ENCODE assay signal across 9 cellular contexts in the genomic region with DNA sequence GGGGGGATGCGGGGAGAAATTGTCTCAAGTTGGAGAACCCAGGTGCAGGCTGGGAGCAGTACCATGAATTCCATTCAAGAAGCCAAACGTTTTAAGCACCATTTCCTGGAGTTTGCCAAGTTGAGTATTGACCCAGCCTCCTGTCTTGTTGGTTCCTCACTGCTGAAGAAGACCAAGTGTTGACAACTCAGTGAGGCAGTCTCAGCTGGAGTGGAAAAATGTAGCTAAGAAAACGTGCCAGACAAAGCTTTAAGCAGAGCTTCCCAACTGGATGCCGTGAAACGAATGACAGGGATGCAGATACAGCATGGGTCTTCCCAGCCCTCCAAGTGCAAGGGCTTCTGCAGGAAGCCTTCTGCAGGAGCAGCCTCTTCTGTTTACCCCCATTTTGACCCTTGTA. TPM values are rescaled to one million over a fixed set of nuclear protein-coding genes. Genes with fewer than 3 reads are reported as not detected.
A peak's percentile ranks its signal among the peaks of the same experiment; 100 is the strongest.
DNase-seq lines count a peak whose midpoint lies in the region; ATAC-seq and TF ChIP-seq lines count a peak whose summit lies in the region.
"Had no signal": no experiment of that assay in that cellular context is flagged by ENCODE, and none has a peak within 500 bp of the region (broad histone marks: within the 10 kb centered on the region; RNA-seq: fewer than 3 reads in every experiment).

No MANE protein-coding gene starts in this region.

- H4K20me1 ChIP-seq in hepatocyte (ENCODE audit: insufficient read depth, poor library complexity, severe bottlenecking): no peaks in the 10 kb centered on the region

- no peak overlapping the region for H3K27ac Mint-ChIP-seq in T-cell
- no peak overlapping the region for H3K27ac Mint-ChIP-seq in stimulated activated naive B cell treated with anti-CD40 and anti-IgM and Interleukin-4, amounts not matched to agents 10 μg/mL and 1 μg/mL and 100 μg/mL, for 72 hours

- H3K79me2 ChIP-seq in hepatocyte: peaks cover 24% of the 10 kb centered on the region

- DNase-seq in NCI-H2029 (lab: John Stamatoyannopoulos, UW): peak; percentile 18
- DNase-seq in NCI-H2029 treated with DMSO at 0.1 percent for 48 hours (lab: John Stamatoyannopoulos, UW): no peak
- no peak for DNase-seq in T-cell
- DNase-seq in hepatocyte (ENCODE audit: low spot score): no peak
- no peak for DNase-seq in stimulated activated naive B cell treated with anti-CD40 and anti-IgM and Interleukin-4, amounts not matched to agents 10 μg/mL and 1 μg/mL and 100 μg/mL, for 72 hours
- DNase-seq in NCI-H526 (lab: John Stamatoyannopoulos, UW): no peak
- DNase-seq in effector CD8-positive, alpha-beta T cell (lab: John Stamatoyannopoulos, UW): no peak

- no peaks in the 10 kb centered on the region for H3K36me3 ChIP-seq in hepatocyte (replicated peaks; ENCODE audit: insufficient read depth, low read depth)

- peaks cover 13 to 18% (median 16%) of the 10 kb centered on the region in 3 donors for H3K4me1 Mint-ChIP-seq in T-cell
- H3K4me1 Mint-ChIP-seq in stimulated activated naive B cell treated with anti-CD40 and anti-IgM and Interleukin-4, amounts not matched to agents 10 μg/mL and 1 μg/mL and 100 μg/mL, for 72 hours: peaks cover 7 to 19% of the 10 kb centered on the region in 2 donors

- H3K36me3 Mint-ChIP-seq in T-cell: no peaks in the 10 kb centered on the region
- H3K36me3 Mint-ChIP-seq in stimulated activated naive B cell treated with anti-CD40 and anti-IgM and Interleukin-4, amounts not matched to agents 10 μg/mL and 1 μg/mL and 100 μg/mL, for 72 hours: no peaks in the 10 kb centered on the region

- no peaks in the 10 kb centered on the region for H3K9me3 ChIP-seq in hepatocyte (ENCODE audit: low read depth)
- H3K9me3 ChIP-seq: SJSA1 had no signal

- peak overlapping the region; percentile 80 to 88 (median 87) for H3K4me3 Mint-ChIP-seq in T-cell
- H3K4me3 Mint-ChIP-seq in stimulated activated naive B cell treated with anti-CD40 and anti-IgM and Interleukin-4, amounts not matched to agents 10 μg/mL and 1 μg/mL and 100 μg/mL, for 72 hours: peak overlapping the region in 1 of 2 donors; percentile 81

- no peak for TF ChIP-seq CTCF in hepatocyte (IDR thresholded peaks at IDR 0.05; ENCODE audit: poor library complexity)

- no peaks in the 10 kb centered on the region for H3K27me3 ChIP-seq in hepatocyte
- H3K27me3 ChIP-seq: SJSA1 had no signal

- H3K27ac ChIP-seq in hepatocyte (peak overlapping the region; percentile 96), skin epidermis (peak overlapping the region in 14 of 21 experiments; percentile 80 to 98 (median 93))

- H3K9me2 ChIP-seq in hepatocyte (replicated peaks; ENCODE audit: insufficient read depth): no peaks in the 10 kb centered on the region

- no peak for ATAC-seq in T-cell (replicated peaks in 1 of 4)
- ATAC-seq in stimulated activated naive B cell treated with anti-CD40 and anti-IgM and Interleukin-4, amounts not matched to agents 10 μg/mL and 1 μg/mL and 100 μg/mL, for 72 hours (replicated peaks): no peak

- peak overlapping the region; percentile 97 for H2AFZ ChIP-seq in hepatocyte

- H3K27me3 Mint-ChIP-seq in T-cell: no peaks in the 10 kb centered on the region
- no peaks in the 10 kb centered on the region for H3K27me3 Mint-ChIP-seq in stimulated activated naive B cell treated with anti-CD40 and anti-IgM and Interleukin-4, amounts not matched to agents 10 μg/mL and 1 μg/mL and 100 μg/mL, for 72 hours

- CTCF ChIA-PET in T-cell (lab: Charles Lee): no interaction called here

- H3K4me1 ChIP-seq in hepatocyte (ENCODE audit: insufficient read depth): no peaks in the 10 kb centered on the region

- H3K9me3 Mint-ChIP-seq in T-cell: no peaks in the 10 kb centered on the region
- no peaks in the 10 kb centered on the region for H3K9me3 Mint-ChIP-seq in stimulated activated naive B cell treated with anti-CD40 and anti-IgM and Interleukin-4, amounts not matched to agents 10 μg/mL and 1 μg/mL and 100 μg/mL, for 72 hours

- POLR2A ChIA-PET in T-cell (lab: Charles Lee): no interaction called here

- peak overlapping the region; percentile 91 for H3K4me2 ChIP-seq in hepatocyte

- WGBS in hepatocyte (ENCODE audit: low lambda C conversion rate, missing lambda C conversion rate): 70% methylated on average over 5 of the region's 5 CpGs

- H3K4me3 ChIP-seq in hepatocyte (no peak overlapping the region), skin epidermis (no peak overlapping the region)

RNA-seq across cellular contexts. Expression of gene INPP1, which starts 0.8 kb away (rescaled TPM):
- total RNA-seq in T-cell (1 to 10 TPM; 2.1 to 7.1 (median 2.9) TPM), hepatocyte (11.1 and 13.0 TPM in 2 replicates)
- 16.1 and 18.6 TPM in 2 replicates for polyA plus RNA-seq in hepatocyte

RNA-seq across cellular contexts. Expression of gene HIBCH, which starts 23.0 kb away (rescaled TPM):
- 10 to 100 TPM; 15.5 to 19.8 (median 19.4) TPM for total RNA-seq in T-cell
- 30.9 and 34.6 TPM in 2 replicates for total RNA-seq in hepatocyte
- polyA plus RNA-seq in hepatocyte: 55.9 and 57.0 TPM in 2 replicates
